Comparison of ENCODE assay signal across 8 cellular contexts in genomic region chr5:173057062-173057924, GRCh38. TPM values are rescaled to one million over a fixed set of nuclear protein-coding genes. Genes with fewer than 3 reads are reported as not detected.
DNase-seq lines count a peak whose midpoint lies in the region; TF ChIP-seq lines count a peak whose summit lies in the region.

No MANE protein-coding gene starts in this region.

- H3K9me3 Mint-ChIP-seq in H9 (no peaks in the 10 kb centered on the region), nephron progenitor cell (no peaks in the 10 kb centered on the region)
- H3K9me3 Mint-ChIP-seq in stimulated activated naive CD8-positive, alpha-beta T cell treated with anti-CD3 and anti-CD28 coated beads, Interleukin-15, Interleukin-2, amounts not matched to agents 100 ng/mL and 50 ng/mL, for 24 hours = no peaks in the 10 kb centered on the region

- H3K79me2 ChIP-seq in H9 (ENCODE audit: insufficient read depth, low read length) = no peaks in the 10 kb centered on the region

- no peak overlapping the region for H2BK5ac ChIP-seq in H9 (ENCODE audit: insufficient read length, low read length)

- peaks cover 13 to 22% of the 10 kb centered on the region in 2 experiments for H3K4me1 Mint-ChIP-seq in H9
- peaks cover 30% of the 10 kb centered on the region for H3K4me1 Mint-ChIP-seq in nephron progenitor cell
- H3K4me1 Mint-ChIP-seq in stimulated activated naive CD8-positive, alpha-beta T cell treated with anti-CD3 and anti-CD28 coated beads, Interleukin-15, Interleukin-2, amounts not matched to agents 100 ng/mL and 50 ng/mL, for 24 hours (ENCODE audit: low read depth) = peaks cover 48% of the 10 kb centered on the region

- no peak overlapping the region for H3T11ph ChIP-seq in H9 (ENCODE audit: low read length)

- peak; percentile 69 for TF ChIP-seq POLR2A in Raji (IDR thresholded peaks at IDR 0.05; ENCODE audit: insufficient read depth, low read depth, low read length)

- no peak overlapping the region for H4K8ac ChIP-seq in H9 (replicated peaks; ENCODE audit: insufficient read length, low read depth, low read length)

- H3K4me3 Mint-ChIP-seq in H9 = peak overlapping the region; percentile 88 to 94
- peak overlapping the region; percentile 95 for H3K4me3 Mint-ChIP-seq in nephron progenitor cell
- peak overlapping the region; percentile 86 for H3K4me3 Mint-ChIP-seq in stimulated activated naive CD8-positive, alpha-beta T cell treated with anti-CD3 and anti-CD28 coated beads, Interleukin-15, Interleukin-2, amounts not matched to agents 100 ng/mL and 50 ng/mL, for 24 hours

- H3K36me3 ChIP-seq in ES-I3 (ENCODE audit: insufficient read depth, low read length) = no peaks in the 10 kb centered on the region

- H3K4me3 ChIP-seq in fibroblast of the aortic adventitia (ENCODE audit: low read depth, low read length) = peak overlapping the region; percentile 91

- no peak overlapping the region for H3K14ac ChIP-seq in H9 (ENCODE audit: insufficient read depth, low read length)

- no peak overlapping the region for H3K18ac ChIP-seq in H9 (ENCODE audit: insufficient read length, low read depth, low read length)

- no peaks in the 10 kb centered on the region for H3K36me3 Mint-ChIP-seq in H9 (ENCODE audit: insufficient read depth in 1 of 3, low read depth in 3 of 3)
- H3K36me3 Mint-ChIP-seq in nephron progenitor cell (ENCODE audit: low read depth) = no peaks in the 10 kb centered on the region
- no peaks in the 10 kb centered on the region for H3K36me3 Mint-ChIP-seq in stimulated activated naive CD8-positive, alpha-beta T cell treated with anti-CD3 and anti-CD28 coated beads, Interleukin-15, Interleukin-2, amounts not matched to agents 100 ng/mL and 50 ng/mL, for 24 hours (ENCODE audit: low read depth)

- peak; percentile 99 for DNase-seq in H9
- peak; percentile 96 for DNase-seq in M059J (ENCODE audit: low read depth)
- peak; percentile 100 for DNase-seq in activated effector memory CD4-positive, alpha-beta T cell treated with anti-CD3 and anti-CD28 coated beads, Interleukin-2, amount 50 U/mL, for 16 hours
- DNase-seq in fibroblast of the aortic adventitia (ENCODE audit: low read depth) = peak; percentile 98
- peak; percentile 99 for DNase-seq in nephron progenitor cell

- TF ChIP-seq CTCF in H9 (conservative IDR thresholded peaks at IDR 0.05) (0 out of 3 replicates have a peak, but pooled peaks have one; percentile 11), fibroblast of the aortic adventitia (IDR thresholded peaks at IDR 0.05; ENCODE audit: insufficient read depth, low read length) (peak; percentile 45), nephron progenitor cell (IDR thresholded peaks at IDR 0.05) (no peak)

- no peak overlapping the region for H2BK12ac ChIP-seq in H9 (ENCODE audit: insufficient read length, low read depth, low read length)

- no peak overlapping the region for H2BK120ac ChIP-seq in H9 (ENCODE audit: low read depth, low read length, poor library complexity, severe bottlenecking)

- H3K9me3 ChIP-seq in ES-I3 (ENCODE audit: control insufficient read depth, insufficient read depth, low read length) (no peaks in the 10 kb centered on the region), H9 (ENCODE audit: control insufficient read depth, low read depth, low read length) (no peaks in the 10 kb centered on the region)

- H4K20me1 ChIP-seq in H9 (ENCODE audit: control insufficient read depth, insufficient read depth, insufficient read length) = no peaks in the 10 kb centered on the region

- H3K27ac ChIP-seq in H9 (ENCODE audit: insufficient read length, low read depth, low read length) = no peak overlapping the region

- H2AK5ac ChIP-seq in H9 (ENCODE audit: insufficient read length, low read length) = no peak overlapping the region

- H3K27me3 Mint-ChIP-seq in H9 (ENCODE audit: low read depth) (no peaks in the 10 kb centered on the region), nephron progenitor cell (ENCODE audit: low read depth, poor library complexity) (peaks cover 8% of the 10 kb centered on the region)
- H3K27me3 Mint-ChIP-seq in stimulated activated naive CD8-positive, alpha-beta T cell treated with anti-CD3 and anti-CD28 coated beads, Interleukin-15, Interleukin-2, amounts not matched to agents 100 ng/mL and 50 ng/mL, for 24 hours = no peaks in the 10 kb centered on the region

- H2AFZ ChIP-seq in H9 (ENCODE audit: low read length) = no peak overlapping the region

- H2BK15ac ChIP-seq in H9 (ENCODE audit: low read depth, low read length) = no peak overlapping the region

- H3K27ac Mint-ChIP-seq in H9 (peak overlapping the region; percentile 96 to 98 (median 98)), nephron progenitor cell (peak overlapping the region; percentile 100)
- H3K27ac Mint-ChIP-seq in stimulated activated naive CD8-positive, alpha-beta T cell treated with anti-CD3 and anti-CD28 coated beads, Interleukin-15, Interleukin-2, amounts not matched to agents 100 ng/mL and 50 ng/mL, for 24 hours = peak overlapping the region; percentile 93

- no peaks in the 10 kb centered on the region for H3K79me1 ChIP-seq in H9 (ENCODE audit: insufficient read depth, low read depth, low read length, poor library complexity, severe bottlenecking)

- H2BK20ac ChIP-seq in H9 (ENCODE audit: low read depth, low read length, poor library complexity, severe bottlenecking) = no peak overlapping the region

- H3K4ac ChIP-seq in H9 (ENCODE audit: low read depth, low read length) = no peak overlapping the region

- H3K56ac ChIP-seq in H9 (ENCODE audit: insufficient read length, low read depth, low read length) = no peak overlapping the region

- H3K23ac ChIP-seq in H9 (ENCODE audit: insufficient read length, low read depth, low read length) = no peak overlapping the region

- peak overlapping the region; percentile 98 for H3K4me2 ChIP-seq in H9 (ENCODE audit: insufficient read depth, insufficient read length, low read length)

- no peaks in the 10 kb centered on the region for H3K27me3 ChIP-seq in H9 (ENCODE audit: insufficient read depth, low read length)

- H4K5ac ChIP-seq in H9 (ENCODE audit: insufficient read length, low read depth, low read length) = no peak overlapping the region

- H3K4me1 ChIP-seq in ES-I3 (ENCODE audit: insufficient read depth, low read length) (0 out of 2 replicates have a peak, but pooled peaks cover 7% of the 10 kb centered on the region), H9 (ENCODE audit: insufficient read depth, low read length) (no peaks in the 10 kb centered on the region; the same call in 1 of the 2 replicates)

- H4K91ac ChIP-seq in H9 (ENCODE audit: insufficient read length, low read depth, low read length) = no peak overlapping the region

- peaks cover 4% of the 10 kb centered on the region for H3K23me2 ChIP-seq in H9 (ENCODE audit: insufficient read length, low read depth, low read length, poor library complexity, severe bottlenecking)

- peak overlapping the region; percentile 100 for H3K9ac ChIP-seq in ES-I3 (ENCODE audit: low read depth, low read length)
- peak overlapping the region; percentile 62 for H3K9ac ChIP-seq in H9 (ENCODE audit: extremely low read depth, insufficient read length, low read length)

- no CpG with 5 or more reads among the region's 38 CpGs for WGBS in H9 (ENCODE audit: extremely low coverage, insufficient read length, low lambda C conversion rate)

RNA-seq across cellular contexts. Expression of gene CREBRF, which starts 1.1 kb away (rescaled TPM):
- total RNA-seq in H9 (2021) (2.7 and 3.0 TPM in 2 replicates), fibroblast of the aortic adventitia (ENCODE audit: low replicate concordance) (29.7 and 33.8 TPM in 2 replicates)
- total RNA-seq in M059J (2014; rRNA removed; shearing (Covaris generic)) = 3.0 and 11.6 TPM in 2 replicates
